In genomic region chr12:80707830-80708534, GRCh38 we compare ENCODE assay signal across 16 cellular contexts. TPM values are rescaled to one million over a fixed set of nuclear protein-coding genes. Genes with fewer than 3 reads are reported as not detected.
DNase-seq lines count a peak whose midpoint lies in the region; ATAC-seq and TF ChIP-seq lines count a peak whose summit lies in the region.
"Had no signal": no experiment of that assay in that cellular context is flagged by ENCODE, and none has a peak within 500 bp of the region (broad histone marks: within the 10 kb centered on the region; RNA-seq: fewer than 3 reads in every experiment).

No MANE protein-coding gene starts in this region.

- no peak for ATAC-seq in IMR-90 (ENCODE audit: low read depth)
- ATAC-seq in naive thymus-derived CD4-positive, alpha-beta T cell = no peak
- ATAC-seq: activated naive CD4-positive, alpha-beta T cell treated with anti-CD3 and anti-CD28 coated beads, Interleukin-2, amount 50 U/mL, for 72 hours had no signal

- H3K14ac ChIP-seq in IMR-90 (replicated peaks; ENCODE audit: low read depth, low read length) = no peak overlapping the region

- TF ChIP-seq POLR2A in IMR-90 (IDR thresholded peaks at IDR 0.05; ENCODE audit: low read depth, low read length) (no peak), prostate gland (IDR thresholded peaks at IDR 0.05) (no peak)

- H2BK120ac ChIP-seq in IMR-90 (ENCODE audit: low read depth, low read length) = no peak overlapping the region

- no peak overlapping the region for H3K9ac ChIP-seq in IMR-90 (ENCODE audit: low read depth, low read length)
- H3K9ac ChIP-seq: SK-N-SH had no signal

- no peak overlapping the region for H4K8ac ChIP-seq in IMR-90 (ENCODE audit: low read depth in 2 of 2, low read length in 2 of 2)

- TF ChIP-seq RAD21 in IMR-90 (IDR thresholded peaks at IDR 0.05; ENCODE audit: low read length) = no peak

- H3K23ac ChIP-seq in IMR-90 (ENCODE audit: low read depth, low read length) = no peak overlapping the region

- 64% methylated on average over 16 of the region's 37 CpGs; no CpG with 5 or more reads in 1 of the 2 experiments for whole genome bisulfite sequencing in IMR-90 (ENCODE audit: extremely low coverage in 2 of 2, insufficient read length in 1 of 2), 2 experiments
- WGBS in hepatocyte (ENCODE audit: low lambda C conversion rate, missing lambda C conversion rate) = 25% methylated on average over 29 of the region's 37 CpGs
- WGBS in prostate gland = 43% methylated on average over 37 of the region's 37 CpGs

- no peak overlapping the region for H3K4ac ChIP-seq in IMR-90 (ENCODE audit: low read depth, low read length)

- H3K27me3 ChIP-seq in IMR-90 (ENCODE audit: control insufficient read depth, insufficient read depth, low read length) (no peaks in the 10 kb centered on the region), hepatocyte (peaks cover 61% of the 10 kb centered on the region), neutrophil (peaks cover 81% of the 10 kb centered on the region), prostate gland (replicated peaks; ENCODE audit: insufficient read depth) (no peaks in the 10 kb centered on the region)
- peaks cover 0 to 3% of the 10 kb centered on the region in 2 donors for H3K27me3 ChIP-seq in naive thymus-derived CD4-positive, alpha-beta T cell (ENCODE audit: control insufficient read depth in 2 of 2, insufficient read depth in 2 of 2, low read length in 2 of 2)

- H2AFZ ChIP-seq in IMR-90 (replicated peaks; ENCODE audit: low read length, poor library complexity) (peak overlapping the region; percentile 84), hepatocyte (peak overlapping the region; percentile 75)

- H3K4me1 Mint-ChIP-seq in CD14-positive monocyte = peaks cover 16% of the 10 kb centered on the region
- peaks cover 0 to 5% (median 0%) of the 10 kb centered on the region in 7 donors for H3K4me1 Mint-ChIP-seq in naive thymus-derived CD4-positive, alpha-beta T cell

- dilution Hi-C loops in IMR-90 (cut with HindIII; ENCODE audit: low sequenced_read_pairs, unreplicated experiment) = no loop called here

- peaks cover 0 to 9% (median 3%) of the 10 kb centered on the region in 7 donors for H3K9me3 Mint-ChIP-seq in CD14-positive monocyte
- H3K9me3 Mint-ChIP-seq in naive thymus-derived CD4-positive, alpha-beta T cell = peaks cover 0 to 24% (median 5%) of the 10 kb centered on the region in 11 donors

- H2BK20ac ChIP-seq in IMR-90 (ENCODE audit: low read depth, low read length) = no peak overlapping the region

- no peak overlapping the region for H4K5ac ChIP-seq in IMR-90 (ENCODE audit: low read depth, low read length)

- no TSS peak for BruUV-seq in IMR-90 (replicated peaks; lab: Mats Ljungman, UMichigan)

- H2BK15ac ChIP-seq in IMR-90 (ENCODE audit: low read depth, low read length) = no peak overlapping the region

- H3K4me2 ChIP-seq in IMR-90 (ENCODE audit: low read depth, low read length) = no peak overlapping the region; the same call in 1 of the 2 replicates
- peak overlapping the region; percentile 79 for H3K4me2 ChIP-seq in hepatocyte
- H3K4me2 ChIP-seq: SK-N-SH had no signal

- DNase-seq in CD14-positive monocyte (ENCODE audit: low spot score) (no peak), IMR-90 (no peak), hepatocyte (ENCODE audit: low spot score) (no peak), NCI-H1930 (lab: John Stamatoyannopoulos, UW) (no peak), prostate gland (ENCODE audit: low spot score) (no peak)
- DNase-seq in stimulated activated CD4-positive, alpha-beta T cell treated with anti-CD3 and anti-CD28 coated beads, Interleukin-2, amount 100 ng/mL, for 48 hours = no peak
- no peak for DNase-seq in naive thymus-derived CD4-positive, alpha-beta T cell
- DNase-seq: activated CD8-positive, alpha-beta memory T cell treated with anti-CD3 and anti-CD28 coated beads, Interleukin-2, amount 50 U/mL, for 4 hours; colonic mucosa; DMS153; HCEC 1CT; SK-N-SH; WERI-Rb-1 had no signal

- intact Hi-C loops in CD14-positive monocyte (cut with micrococcal nuclease) = no loop called here
- intact Hi-C loops in IMR-90 (cut with micrococcal nuclease) = no loop called here
- intact Hi-C loops in prostate gland (cut with DNase I) = no loop called here
- intact Hi-C loops in naive thymus-derived CD4-positive, alpha-beta T cell (cut with micrococcal nuclease) = no loop called here

- no peaks in the 10 kb centered on the region for H3K9me1 ChIP-seq in IMR-90 (ENCODE audit: insufficient read depth, low read length)

- no peak overlapping the region for H3K18ac ChIP-seq in IMR-90 (ENCODE audit: low read depth, low read length)

- no peak overlapping the region for H3K4me3 ChIP-seq in IMR-90 (ENCODE audit: insufficient read depth, low read depth, low read length)
- H3K4me3 ChIP-seq in hepatocyte = no peak overlapping the region
- H3K4me3 ChIP-seq in neutrophil (ENCODE audit: low read depth in 1 of 2, low read length in 1 of 2) = peak overlapping the region; percentile 24 to 25
- no peak overlapping the region for H3K4me3 ChIP-seq in prostate gland
- no peak overlapping the region for H3K4me3 ChIP-seq in naive thymus-derived CD4-positive, alpha-beta T cell (ENCODE audit: low read length)
- H3K4me3 ChIP-seq: colonic mucosa had no signal

- in situ Hi-C loops in IMR-90 (cut with MboI; ENCODE audit: low sequenced_read_pairs) = no loop called here

- no peak overlapping the region for H2AK5ac ChIP-seq in IMR-90 (ENCODE audit: low read depth, low read length)

- H3K79me2 ChIP-seq in hepatocyte = no peaks in the 10 kb centered on the region

- H3K27ac ChIP-seq in IMR-90 (ENCODE audit: insufficient read depth, low read length) (no peak overlapping the region), hepatocyte (no peak overlapping the region), neutrophil (no peak overlapping the region), prostate gland (no peak overlapping the region)
- no peak overlapping the region for H3K27ac ChIP-seq in naive thymus-derived CD4-positive, alpha-beta T cell (ENCODE audit: low read depth, low read length)
- H3K27ac ChIP-seq: colonic mucosa, WERI-Rb-1 had no signal

- CTCF ChIA-PET in IMR-90 (lab: Yijun Ruan, JAX) = no interaction called here
- CTCF ChIA-PET in naive thymus-derived CD4-positive, alpha-beta T cell (lab: Charles Lee) = no interaction called here

- no peaks in the 10 kb centered on the region for H3K9me2 ChIP-seq in hepatocyte (replicated peaks; ENCODE audit: insufficient read depth)
- H3K9me2 ChIP-seq: SK-N-SH had no signal

- H3K4me1 ChIP-seq in IMR-90 (ENCODE audit: control insufficient read depth, insufficient read depth, low read length) (no peaks in the 10 kb centered on the region; the same call in 1 of the 2 replicates), hepatocyte (ENCODE audit: insufficient read depth) (no peaks in the 10 kb centered on the region), neutrophil (ENCODE audit: control insufficient read depth in 1 of 2, insufficient read depth in 1 of 2, low read depth in 1 of 2, low read length in 1 of 2) (peaks cover 0 to 6% of the 10 kb centered on the region in 2 experiments), prostate gland (replicated peaks) (no peaks in the 10 kb centered on the region)
- no peaks in the 10 kb centered on the region for H3K4me1 ChIP-seq in naive thymus-derived CD4-positive, alpha-beta T cell (ENCODE audit: control insufficient read depth in 2 of 2, insufficient read depth in 2 of 2, low read length in 2 of 2)
- H3K4me1 ChIP-seq: colonic mucosa had no signal

- no peak overlapping the region for H2AK9ac ChIP-seq in IMR-90 (replicated peaks; ENCODE audit: low read depth, low read length, poor library complexity)

- H3K36me3 ChIP-seq in IMR-90 (ENCODE audit: control insufficient read depth, insufficient read depth, low read length) (no peaks in the 10 kb centered on the region), hepatocyte (replicated peaks; ENCODE audit: insufficient read depth, low read depth) (no peaks in the 10 kb centered on the region), neutrophil (no peaks in the 10 kb centered on the region), prostate gland (no peaks in the 10 kb centered on the region)
- no peaks in the 10 kb centered on the region for H3K36me3 ChIP-seq in naive thymus-derived CD4-positive, alpha-beta T cell (ENCODE audit: control insufficient read depth in 2 of 3, insufficient read depth in 3 of 3, low read length in 3 of 3)
- H3K36me3 ChIP-seq: colonic mucosa, WERI-Rb-1 had no signal

- H3K36me3 Mint-ChIP-seq in CD14-positive monocyte = no peaks in the 10 kb centered on the region
- H3K36me3 Mint-ChIP-seq in naive thymus-derived CD4-positive, alpha-beta T cell = peaks cover 0 to 2% (median 0%) of the 10 kb centered on the region in 5 donors

- H2BK5ac ChIP-seq in IMR-90 (ENCODE audit: low read depth, low read length, poor library complexity, severe bottlenecking) = no peak overlapping the region

- H3K4me3 Mint-ChIP-seq in CD14-positive monocyte = peak overlapping the region; percentile 79 to 88
- H3K4me3 Mint-ChIP-seq in naive thymus-derived CD4-positive, alpha-beta T cell = no peak overlapping the region

- no peak overlapping the region for H3K27ac Mint-ChIP-seq in CD14-positive monocyte
- no peak overlapping the region for H3K27ac Mint-ChIP-seq in naive thymus-derived CD4-positive, alpha-beta T cell
- H3K27ac Mint-ChIP-seq: activated naive CD4-positive, alpha-beta T cell treated with anti-CD3 and anti-CD28 coated beads, Interleukin-2, amount 50 U/mL, for 72 hours had no signal

- no peak overlapping the region for H4K91ac ChIP-seq in IMR-90 (ENCODE audit: insufficient read depth, low read depth, low read length)

- no peaks in the 10 kb centered on the region for H4K20me1 ChIP-seq in IMR-90 (ENCODE audit: insufficient read depth, low read length)
- H4K20me1 ChIP-seq in hepatocyte (ENCODE audit: insufficient read depth, poor library complexity, severe bottlenecking) = no peaks in the 10 kb centered on the region

- H3K9me3 ChIP-seq in IMR-90 (ENCODE audit: control insufficient read depth, insufficient read depth, low read length) (no peaks in the 10 kb centered on the region), hepatocyte (ENCODE audit: low read depth) (no peaks in the 10 kb centered on the region), neutrophil (no peaks in the 10 kb centered on the region), prostate gland (no peaks in the 10 kb centered on the region)
- no peaks in the 10 kb centered on the region for H3K9me3 ChIP-seq in naive thymus-derived CD4-positive, alpha-beta T cell (ENCODE audit: control insufficient read depth in 2 of 3, low read length in 3 of 3)
- H3K9me3 ChIP-seq: colonic mucosa, SK-N-SH had no signal

- no peak overlapping the region for H3K56ac ChIP-seq in IMR-90 (ENCODE audit: extremely low read depth, insufficient read depth, low read length)

- peaks cover 37 to 62% (median 43%) of the 10 kb centered on the region in 3 donors for H3K27me3 Mint-ChIP-seq in CD14-positive monocyte (ENCODE audit: low read depth in 3 of 3)
- H3K27me3 Mint-ChIP-seq in naive thymus-derived CD4-positive, alpha-beta T cell = peaks cover 32 to 47% (median 43%) of the 10 kb centered on the region in 5 donors

- TF ChIP-seq CTCF in CD14-positive monocyte (IDR thresholded peaks at IDR 0.05) (no peak), IMR-90 (conservative IDR thresholded peaks at IDR 0.05; ENCODE audit: low read depth, low read length) (no peak), hepatocyte (IDR thresholded peaks at IDR 0.05; ENCODE audit: poor library complexity) (no peak), neutrophil (IDR thresholded peaks at IDR 0.05) (no peak), prostate gland (IDR thresholded peaks at IDR 0.05) (no peak)

- POLR2A ChIA-PET in IMR-90 (lab: Charles Lee; ENCODE audit: unreplicated experiment) = no interaction called here
- POLR2A ChIA-PET in naive thymus-derived CD4-positive, alpha-beta T cell (lab: Charles Lee) = no interaction called here

- H3K79me1 ChIP-seq in IMR-90 (ENCODE audit: low read depth in 1 of 2, low read length in 2 of 2) = no peaks in the 10 kb centered on the region

RNA-seq across cellular contexts. Expression of gene MYF6, which starts 0.5 kb away (rescaled TPM):
- polyA plus RNA-seq in CD14-positive monocyte (not detected), IMR-90 (2012; rRNA removed) (not detected in 2 replicates), hepatocyte (not detected in 2 replicates)
- total RNA-seq in IMR-90 (2012; rRNA removed) (not detected in 2 replicates), hepatocyte (0.30 TPM in 1 of 2 replicates, not detected in the other), prostate gland (1 to 10 TPM in 1 of 2 donors, not detected in 1; 2.5 TPM)
- polyA plus RNA-seq in IMR-90 (2012; cell fraction: cytosol; rRNA removed) = not detected in 2 replicates
- 0.07 TPM in 1 of 2 replicates, not detected in the other for polyA plus RNA-seq in IMR-90 (2012; cell fraction: nucleus; rRNA removed; ENCODE audit: low replicate concordance)
- total RNA-seq in naive thymus-derived CD4-positive, alpha-beta T cell = not detected
- polyA plus RNA-seq in naive thymus-derived CD4-positive, alpha-beta T cell = not detected
- total RNA-seq: activated naive CD4-positive, alpha-beta T cell treated with anti-CD3 and anti-CD28 coated beads, Interleukin-2, amount 50 U/mL, for 72 hours; colonic mucosa had no signal
- polyA plus RNA-seq: SK-N-SH had no signal

RNA-seq across cellular contexts. Expression of gene MYF5, which starts 8.7 kb away (rescaled TPM):
- not detected for polyA plus RNA-seq in CD14-positive monocyte
- total RNA-seq in IMR-90 (2012; rRNA removed) = not detected in 2 replicates
- not detected in 2 replicates for polyA plus RNA-seq in IMR-90 (2012; rRNA removed)
- polyA plus RNA-seq in IMR-90 (2012; cell fraction: cytosol; rRNA removed) = not detected in 2 replicates
- not detected in 2 replicates for polyA plus RNA-seq in IMR-90 (2012; cell fraction: nucleus; rRNA removed; ENCODE audit: low replicate concordance)
- total RNA-seq in hepatocyte = not detected in 2 replicates
- not detected in 2 replicates for polyA plus RNA-seq in hepatocyte
- total RNA-seq in prostate gland = 1 to 10 TPM in 1 of 2 donors, not detected in 1; 4.1 TPM
- total RNA-seq in naive thymus-derived CD4-positive, alpha-beta T cell = not detected
- not detected for polyA plus RNA-seq in naive thymus-derived CD4-positive, alpha-beta T cell
- total RNA-seq: activated naive CD4-positive, alpha-beta T cell treated with anti-CD3 and anti-CD28 coated beads, Interleukin-2, amount 50 U/mL, for 72 hours; colonic mucosa; omental fat pad had no signal
- polyA plus RNA-seq: SK-N-SH had no signal

Comparison
In these comparisons a context has a peak if more than half of its experiments do, and no peak if none do; other contexts are left out.
1. H3K4me3 Mint-ChIP-seq: peak in CD14-positive monocyte (2 of 2); none in naive thymus-derived CD4-positive, alpha-beta T cell (0 of 10).
2. H3K4me3 ChIP-seq: peak in neutrophil (2 of 2); none in IMR-90 (single experiment), hepatocyte (single experiment), prostate gland (0 of 2) and naive thymus-derived CD4-positive, alpha-beta T cell (single experiment).